ENCODE assay signal across 20 cellular contexts in the genomic region with DNA sequence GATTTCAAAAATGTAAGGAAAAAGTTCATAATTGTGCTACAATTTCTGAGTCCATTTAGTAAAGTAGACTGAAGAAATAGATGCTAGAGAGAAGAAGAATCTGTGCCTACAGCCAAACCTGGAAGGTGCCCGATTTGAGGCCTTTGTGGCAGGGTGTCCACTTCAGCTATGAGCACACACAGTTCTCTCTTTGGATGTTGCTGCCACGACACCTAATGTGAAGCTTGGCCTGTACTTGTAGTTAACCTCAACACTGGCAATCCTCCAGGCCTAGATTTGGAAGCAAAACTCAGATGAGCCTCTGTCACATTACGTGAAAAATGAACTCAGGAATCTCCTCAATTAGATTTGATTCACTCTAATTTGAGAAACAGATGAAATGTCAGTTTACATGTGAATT.
A peak's percentile ranks its signal among the peaks of the same experiment; 100 is the strongest.
DNase-seq lines count a peak whose midpoint lies in the region; ATAC-seq, FAIRE-seq and TF ChIP-seq lines count a peak whose summit lies in the region.
"Had no signal": no experiment of that assay in that cellular context is flagged by ENCODE, and none has a peak within 500 bp of the region (broad histone marks: within the 10 kb centered on the region; RNA-seq: fewer than 3 reads in every experiment).

No MANE protein-coding gene starts in this region.

- TF ChIP-seq CTCF in bronchial epithelial cell (IDR thresholded peaks at IDR 0.05; ENCODE audit: insufficient read depth, low read length, severe bottlenecking), result no peak

- H3K36me3 ChIP-seq in bronchial epithelial cell (ENCODE audit: control insufficient read depth, insufficient read depth, low read length), result no peaks in the 10 kb centered on the region
- H3K36me3 ChIP-seq: gastrocnemius medialis, right lobe of liver, thoracic aorta had no signal

- H3K4me3 ChIP-seq in bronchial epithelial cell (ENCODE audit: low read depth, low read length), result no peak overlapping the region
- H3K4me3 ChIP-seq: gastrocnemius medialis, right lobe of liver, thoracic aorta had no signal

- no peaks in the 10 kb centered on the region for H3K27me3 ChIP-seq in bronchial epithelial cell (ENCODE audit: control insufficient read depth, insufficient read depth, low read length)
- H3K27me3 ChIP-seq: gastrocnemius medialis, right lobe of liver had no signal

- ATAC-seq in stimulated activated naive CD8-positive, alpha-beta T cell treated with anti-CD3 and anti-CD28 coated beads, Interleukin-15, Interleukin-2, amounts not matched to agents 100 U/mL and 50 U/mL, for 24 hours, result no peak
- ATAC-seq: gastrocnemius medialis, right lobe of liver had no signal

- DNase-seq in NCI-H1092 treated with DMSO at 0.1 percent for 48 hours (lab: John Stamatoyannopoulos, UW) (peak; percentile 5), NCI-H1092 (lab: John Stamatoyannopoulos, UW) (no peak), NCI-H1694 (lab: John Stamatoyannopoulos, UW) (peak; percentile 30), bronchial epithelial cell (ENCODE audit: low read depth) (peak; percentile 61), non-pigmented ciliary epithelial cell (ENCODE audit: low read depth) (peak; percentile 30), KG1 (lab: John Stamatoyannopoulos, UW) (no peak)
- DNase-seq in activated T-cell treated with anti-CD3 and anti-CD28 coated beads, Interleukin-2, amount 50 U/mL, for 1 hour, result no peak
- no peak for DNase-seq in stimulated activated naive CD8-positive, alpha-beta T cell treated with anti-CD3 and anti-CD28 coated beads, Interleukin-15, Interleukin-2, amounts not matched to agents 100 U/mL and 50 U/mL, for 24 hours
- DNase-seq: 8988T; activated CD4-positive, alpha-beta T cell treated with anti-CD3 and anti-CD28 coated beads, Interleukin-2, amount 10 ng/mL, durations not matched to agents 24 days and 14 days; activated naive CD4-positive, alpha-beta T cell treated with anti-CD3 and anti-CD28 coated beads, Interleukin-2, amount 50 U/mL, for 16 hours; central memory CD4-positive, alpha-beta T cell; endodermal cell; gastrocnemius medialis; MM.1S; right lobe of liver; stimulated activated CD4-positive, alpha-beta T cell treated with anti-CD3 and anti-CD28 coated beads, Interleukin-2, amount 100 ng/mL, for 48 hours; stimulated activated CD8-positive, alpha-beta memory T cell treated with anti-CD3 and anti-CD28 coated beads, Interleukin-4, amount 100 ng/mL, for 48 hours had no signal

- no peak for FAIRE-seq in bronchial epithelial cell (lab: Jason Lieb, UNC)
- FAIRE-seq: HTR-8/SVneo had no signal

Comparison
In these comparisons a context has a peak if more than half of its experiments do, and no peak if none do; other contexts are left out.
1. DNase-seq: peak in NCI-H1092 treated with DMSO at 0.1 percent for 48 hours (single experiment), NCI-H1694 (single experiment), bronchial epithelial cell (single experiment) and non-pigmented ciliary epithelial cell (single experiment); none in NCI-H1092 (single experiment), activated T-cell treated with anti-CD3 and anti-CD28 coated beads, Interleukin-2, amount 50 U/mL, for 1 hour (single experiment), KG1 (single experiment) and stimulated activated naive CD8-positive, alpha-beta T cell treated with anti-CD3 and anti-CD28 coated beads, Interleukin-15, Interleukin-2, amounts not matched to agents 100 U/mL and 50 U/mL, for 24 hours (single experiment).